16 cellular contexts compared by ENCODE assay signal in the genomic region with DNA sequence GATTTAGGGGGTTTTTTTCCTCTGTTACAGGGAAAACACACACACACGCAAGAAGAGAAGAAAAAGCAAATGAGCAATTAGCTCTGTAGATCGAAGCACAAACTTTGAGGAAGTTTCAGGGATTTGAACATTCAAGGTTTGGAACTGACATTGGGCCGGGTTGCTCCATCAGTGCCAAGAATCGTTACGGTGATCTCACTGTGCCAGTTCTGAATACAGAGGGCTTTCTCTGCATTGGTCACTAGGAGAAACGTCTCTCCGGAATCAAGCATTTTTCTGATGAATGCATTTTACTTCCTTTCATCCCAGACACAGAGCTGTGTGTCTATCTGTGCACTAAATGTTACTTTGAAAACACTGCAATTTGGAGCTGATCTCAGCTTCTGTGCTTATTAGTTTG. TPM values are rescaled to one million over a fixed set of nuclear protein-coding genes. Genes with fewer than 3 reads are reported as not detected.
DNase-seq lines count a peak whose midpoint lies in the region; ATAC-seq and TF ChIP-seq lines count a peak whose summit lies in the region.
"Had no signal": no experiment of that assay in that cellular context is flagged by ENCODE, and none has a peak within 500 bp of the region (broad histone marks: within the 10 kb centered on the region; RNA-seq: fewer than 3 reads in every experiment).

No MANE protein-coding gene starts in this region.

- H3K36me3 ChIP-seq in prostate gland (no peaks in the 10 kb centered on the region), Caco-2 (ENCODE audit: control insufficient read depth, insufficient read depth, low read length) (no peaks in the 10 kb centered on the region)
- H3K36me3 ChIP-seq: BE2C had no signal

- H3K9me3 Mint-ChIP-seq in brain: peaks cover 0 to 4% (median 0%) of the 10 kb centered on the region in 5 experiments
- no peaks in the 10 kb centered on the region for H3K9me3 Mint-ChIP-seq in activated T-cell treated with anti-CD3 and anti-CD28 coated beads, Interleukin-2, amount 50 U/mL, for 4 hours
- H3K9me3 Mint-ChIP-seq in Caco-2 (ENCODE audit: unreplicated experiment): no peaks in the 10 kb centered on the region
- H3K9me3 Mint-ChIP-seq: CD4-positive, alpha-beta memory T cell; HFFc6 had no signal

- H3K4me3 Mint-ChIP-seq in brain: peak overlapping the region in 2 of 5 experiments; percentile 64 to 74
- no peak overlapping the region for H3K4me3 Mint-ChIP-seq in activated T-cell treated with anti-CD3 and anti-CD28 coated beads, Interleukin-2, amount 50 U/mL, for 4 hours
- H3K4me3 Mint-ChIP-seq in Caco-2 (ENCODE audit: unreplicated experiment): no peak overlapping the region
- H3K4me3 Mint-ChIP-seq: CD4-positive, alpha-beta memory T cell; HFFc6 had no signal

- TF ChIP-seq CTCF in brain (conservative IDR thresholded peaks at IDR 0.05) (no peak), prostate gland (IDR thresholded peaks at IDR 0.05) (no peak), Caco-2 (IDR thresholded peaks at IDR 0.05; ENCODE audit: insufficient read depth in 1 of 2, low read depth in 1 of 2, low read length in 1 of 2, severe bottlenecking in 1 of 2, unreplicated experiment in 1 of 2) (no peak)

- DNase-seq in putamen (ENCODE audit: low spot score): peak; percentile 16
- no peak for DNase-seq in prostate gland (ENCODE audit: low spot score)
- no peak for DNase-seq in activated T-cell treated with anti-CD3 and anti-CD28 coated beads, Interleukin-2, amount 50 U/mL, for 4 hours
- no peak for DNase-seq in Caco-2
- DNase-seq in T-helper 1 cell: no peak
- DNase-seq: BE2C; CD4-positive, alpha-beta memory T cell; COR-L47; DND-41; GDM1; HCEC 1CT; HFFc6 had no signal

- H3K27ac Mint-ChIP-seq in brain (peak overlapping the region in 4 of 5 experiments; percentile 10 to 94 (median 44)), Caco-2 (ENCODE audit: unreplicated experiment) (no peak overlapping the region)
- H3K27ac Mint-ChIP-seq: CD4-positive, alpha-beta memory T cell; HFFc6 had no signal

- ATAC-seq in activated T-cell treated with anti-CD3 and anti-CD28 coated beads, Interleukin-2, amount 50 U/mL, for 4 hours: no peak
- ATAC-seq: HepG2 had no signal

- H3K4me1 Mint-ChIP-seq in brain: peaks cover 46% of the 10 kb centered on the region
- no peaks in the 10 kb centered on the region for H3K4me1 Mint-ChIP-seq in activated T-cell treated with anti-CD3 and anti-CD28 coated beads, Interleukin-2, amount 50 U/mL, for 4 hours (ENCODE audit: low read depth)
- no peaks in the 10 kb centered on the region for H3K4me1 Mint-ChIP-seq in Caco-2 (ENCODE audit: low read depth, unreplicated experiment)
- H3K4me1 Mint-ChIP-seq: CD4-positive, alpha-beta memory T cell had no signal

- 75% methylated on average over 7 of the region's 7 CpGs for WGBS in prostate gland

- H3K9me3 ChIP-seq in prostate gland (no peaks in the 10 kb centered on the region), Caco-2 (no peaks in the 10 kb centered on the region)
- H3K9me3 ChIP-seq: BE2C had no signal

- POLR2A ChIA-PET in Caco-2 (lab: Charles Lee): no interaction called here

- peaks cover 21% of the 10 kb centered on the region for H3K27me3 Mint-ChIP-seq in brain
- peaks cover 14% of the 10 kb centered on the region for H3K27me3 Mint-ChIP-seq in activated T-cell treated with anti-CD3 and anti-CD28 coated beads, Interleukin-2, amount 50 U/mL, for 4 hours (ENCODE audit: low read depth)
- H3K27me3 Mint-ChIP-seq in Caco-2 (ENCODE audit: insufficient read depth, unreplicated experiment): peaks cover 7% of the 10 kb centered on the region

- BruUV-seq in Caco-2 (replicated peaks; lab: Mats Ljungman, UMichigan): no TSS peak

- H3K4me1 ChIP-seq in prostate gland (replicated peaks) (no peaks in the 10 kb centered on the region), Caco-2 (no peaks in the 10 kb centered on the region)
- H3K4me1 ChIP-seq: BE2C had no signal

- H3K4me3 ChIP-seq in prostate gland (no peak overlapping the region), Caco-2 (ENCODE audit: low read depth, low read length) (no peak overlapping the region)

- no peaks in the 10 kb centered on the region for H3K27me3 ChIP-seq in layer of hippocampus (ENCODE audit: control insufficient read depth, insufficient read depth, low read length)
- no peaks in the 10 kb centered on the region for H3K27me3 ChIP-seq in prostate gland (replicated peaks; ENCODE audit: insufficient read depth)
- no peaks in the 10 kb centered on the region; the same call in 1 of the 2 replicates for H3K27me3 ChIP-seq in Caco-2 (replicated peaks; ENCODE audit: control insufficient read depth, insufficient read depth, low read length)
- H3K27me3 ChIP-seq: BE2C had no signal

- TF ChIP-seq POLR2A in prostate gland (IDR thresholded peaks at IDR 0.05): no peak

- H3K36me3 Mint-ChIP-seq in brain (no peaks in the 10 kb centered on the region), Caco-2 (ENCODE audit: insufficient read depth, unreplicated experiment) (no peaks in the 10 kb centered on the region)
- no peaks in the 10 kb centered on the region for H3K36me3 Mint-ChIP-seq in activated T-cell treated with anti-CD3 and anti-CD28 coated beads, Interleukin-2, amount 50 U/mL, for 4 hours (ENCODE audit: insufficient read depth)
- H3K36me3 Mint-ChIP-seq: CD4-positive, alpha-beta memory T cell had no signal

- intact Hi-C loops in prostate gland (cut with DNase I) (no loop called here), Caco-2 (cut with micrococcal nuclease; ENCODE audit: unreplicated experiment) (no loop called here)

- CTCF ChIA-PET in Caco-2 (lab: Charles Lee): no interaction called here

- H3K27ac ChIP-seq in layer of hippocampus (ENCODE audit: low read depth, low read length) (peak overlapping the region; percentile 42), prostate gland (no peak overlapping the region)
- H3K27ac ChIP-seq: C4-2B had no signal

RNA-seq across cellular contexts. Expression of a gene that starts 11.2 kb away (rescaled TPM):
- 1.3 TPM for polyA plus RNA-seq in brain (ENCODE audit: insufficient read depth, low read depth, low replicate concordance)
- total RNA-seq in prostate gland (1 to 10 TPM in 1 of 2 donors, under 1 TPM in 1; 0.50 to 5.9 TPM), Caco-2 (2022) (1.3 and 1.6 TPM in 2 replicates)
- 1 to 10 TPM; 2.3 to 6.5 (median 3.6) TPM for total RNA-seq in activated T-cell treated with anti-CD3 and anti-CD28 coated beads, Interleukin-2, amount 50 U/mL, for 4 hours
- total RNA-seq: HepG2 had no signal
- polyA plus RNA-seq: HepG2 had no signal
